In the genomic region with DNA sequence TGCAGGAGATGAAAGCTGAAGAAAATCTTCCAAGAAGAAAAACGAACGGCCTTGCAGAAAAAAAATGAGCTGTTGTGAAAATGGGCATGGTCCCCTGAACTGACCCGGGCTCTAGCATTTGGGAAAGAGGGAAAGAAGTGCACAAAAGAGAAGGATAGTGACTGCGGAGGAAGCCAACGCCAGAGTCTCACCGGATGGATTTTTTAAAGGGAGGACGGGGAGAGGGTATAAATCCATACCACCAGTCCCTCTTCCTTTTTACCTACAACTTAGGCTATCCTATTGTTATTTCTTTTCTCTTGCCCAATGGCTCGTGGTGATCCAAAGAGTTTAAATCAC, we compare ENCODE assay signal across 8 cellular contexts. TPM values are rescaled to one million over a fixed set of nuclear protein-coding genes. Genes with fewer than 3 reads are reported as not detected.
A peak's percentile ranks its signal among the peaks of the same experiment; 100 is the strongest.
DNase-seq lines count a peak whose midpoint lies in the region; ATAC-seq and TF ChIP-seq lines count a peak whose summit lies in the region.

No MANE protein-coding gene starts in this region.

- peak overlapping the region; percentile 34; the same call in 1 of the 2 replicates for H4K91ac ChIP-seq in IMR-90 (ENCODE audit: insufficient read depth, low read depth, low read length)

- H3K9me1 ChIP-seq in IMR-90 (ENCODE audit: insufficient read depth, low read length): no peaks in the 10 kb centered on the region

- peak; percentile 4 for DNase-seq in AG08395 (ENCODE audit: low spot score)
- DNase-seq in IMR-90: no peak
- DNase-seq in chondrocyte (ENCODE audit: low spot score): no peak
- peak; percentile 9 for DNase-seq in myocyte (ENCODE audit: low read depth)
- DNase-seq in SW 1271 (lab: John Stamatoyannopoulos, UW): no peak

- in situ Hi-C loops in IMR-90 (cut with MboI; ENCODE audit: low sequenced_read_pairs): no loop called here

- no peak overlapping the region for H2BK15ac ChIP-seq in IMR-90 (ENCODE audit: low read depth, low read length)

- H3K4me1 Mint-ChIP-seq in chondrocyte (ENCODE audit: low read depth): peaks cover 25% of the 10 kb centered on the region

- peaks cover 3% of the 10 kb centered on the region; the same call in 1 of the 2 replicates for H3K36me3 ChIP-seq in IMR-90 (ENCODE audit: control insufficient read depth, insufficient read depth, low read length)

- dilution Hi-C loops in IMR-90 (cut with HindIII; ENCODE audit: low sequenced_read_pairs, unreplicated experiment): no loop called here

- no TSS peak for BruUV-seq in IMR-90 (replicated peaks; lab: Mats Ljungman, UMichigan)

- H3K56ac ChIP-seq in IMR-90 (ENCODE audit: extremely low read depth, insufficient read depth, low read length): peak overlapping the region; percentile 63

- H2AFZ ChIP-seq in IMR-90 (replicated peaks; ENCODE audit: low read length, poor library complexity): peak overlapping the region; percentile 97

- peak overlapping the region; percentile 84 for H3K4me3 Mint-ChIP-seq in chondrocyte (ENCODE audit: unreplicated experiment)

- peak overlapping the region; percentile 67 for H3K4ac ChIP-seq in IMR-90 (ENCODE audit: low read depth, low read length)

- H3K9ac ChIP-seq in IMR-90 (ENCODE audit: low read depth, low read length): peak overlapping the region; percentile 61

- no peak overlapping the region for H3K18ac ChIP-seq in IMR-90 (ENCODE audit: low read depth, low read length)

- H4K8ac ChIP-seq in IMR-90 (ENCODE audit: low read depth in 2 of 2, low read length in 2 of 2): peak overlapping the region; percentile 69 to 92; a peak in 3 of 4 replicates

- TF ChIP-seq CTCF in IMR-90 (conservative IDR thresholded peaks at IDR 0.05; ENCODE audit: low read depth, low read length): no peak
- TF ChIP-seq CTCF in chondrocyte (IDR thresholded peaks at IDR 0.05): no peak

- peak overlapping the region; percentile 38 for H2AK9ac ChIP-seq in IMR-90 (replicated peaks; ENCODE audit: low read depth, low read length, poor library complexity)

- H3K36me3 Mint-ChIP-seq in chondrocyte (ENCODE audit: low read depth): peaks cover 3% of the 10 kb centered on the region

- peak overlapping the region; percentile 51 for H3K27ac ChIP-seq in IMR-90 (ENCODE audit: insufficient read depth, low read length)

- ATAC-seq in IMR-90 (ENCODE audit: low read depth) (no peak; the same call in 1 of the 2 replicates), HG03457 (IDR thresholded peaks at IDR 0.05; ENCODE audit: unreplicated experiment) (no peak), GM19397 (IDR thresholded peaks at IDR 0.05; ENCODE audit: unreplicated experiment) (no peak), GM18870 (IDR thresholded peaks at IDR 0.05; ENCODE audit: unreplicated experiment) (no peak)

- no peaks in the 10 kb centered on the region for H3K9me3 Mint-ChIP-seq in chondrocyte (ENCODE audit: low read depth)

- H4K20me1 ChIP-seq in IMR-90 (ENCODE audit: insufficient read depth, low read length): no peaks in the 10 kb centered on the region

- H3K27ac Mint-ChIP-seq in chondrocyte (ENCODE audit: unreplicated experiment): peak overlapping the region; percentile 86

- CTCF ChIA-PET in IMR-90 (lab: Yijun Ruan, JAX): interaction anchor here (0.6 kb wide), 1 partner anchor 1635 kb away, joined by 3 read pairs; no protein-coding TSS in a partner anchor

- no CpG with 5 or more reads among the region's 8 CpGs for WGBS in IMR-90 (ENCODE audit: extremely low coverage in 2 of 2, insufficient read length in 1 of 2), 2 experiments

- H3K9me3 ChIP-seq in IMR-90 (ENCODE audit: control insufficient read depth, insufficient read depth, low read length): no peaks in the 10 kb centered on the region

- peak overlapping the region; percentile 28 for H2BK5ac ChIP-seq in IMR-90 (ENCODE audit: low read depth, low read length, poor library complexity, severe bottlenecking)

- H4K5ac ChIP-seq in IMR-90 (ENCODE audit: low read depth, low read length): peak overlapping the region; percentile 53; the same call in 1 of the 2 replicates

- peak overlapping the region; percentile 21; the same call in 1 of the 2 replicates for H2BK120ac ChIP-seq in IMR-90 (ENCODE audit: low read depth, low read length)

- POLR2A ChIA-PET in IMR-90 (lab: Charles Lee; ENCODE audit: unreplicated experiment): interaction anchor here (1.0 kb wide), 1 partner anchor 16 kb away, joined by 3 read pairs; no protein-coding TSS in a partner anchor

- peaks cover 8 to 29% of the 10 kb centered on the region in 2 experiments for H3K79me1 ChIP-seq in IMR-90 (ENCODE audit: low read depth in 1 of 2, low read length in 2 of 2)

- no peak for TF ChIP-seq POLR2A in IMR-90 (IDR thresholded peaks at IDR 0.05; ENCODE audit: low read depth, low read length)

- H2BK20ac ChIP-seq in IMR-90 (ENCODE audit: low read depth, low read length): no peak overlapping the region

- H3K4me1 ChIP-seq in IMR-90 (ENCODE audit: control insufficient read depth, insufficient read depth, low read length): peaks cover 2% of the 10 kb centered on the region; the same call in 1 of the 2 replicates

- H3K4me3 ChIP-seq in IMR-90 (ENCODE audit: insufficient read depth, low read depth, low read length): peak overlapping the region; percentile 95

- no peaks in the 10 kb centered on the region for H3K27me3 Mint-ChIP-seq in chondrocyte (ENCODE audit: low read depth)

- intact Hi-C loops in IMR-90 (cut with micrococcal nuclease): no loop called here

- no peaks in the 10 kb centered on the region for H3K27me3 ChIP-seq in IMR-90 (ENCODE audit: control insufficient read depth, insufficient read depth, low read length)

- peak overlapping the region; percentile 80 for H3K4me2 ChIP-seq in IMR-90 (ENCODE audit: low read depth, low read length)

- H2AK5ac ChIP-seq in IMR-90 (ENCODE audit: low read depth, low read length): 0 out of 2 replicates have a peak overlapping the region, but pooled peaks have one; percentile 1

- TF ChIP-seq RAD21 in IMR-90 (IDR thresholded peaks at IDR 0.05; ENCODE audit: low read length): no peak

- H3K14ac ChIP-seq in IMR-90 (replicated peaks; ENCODE audit: low read depth, low read length): peak overlapping the region; percentile 75

- peak overlapping the region; percentile 74 for H3K23ac ChIP-seq in IMR-90 (ENCODE audit: low read depth, low read length)

TF ChIP-seq in IMR-90, 13 proteins besides CTCF, POLR2A, EP300 and RAD21:
- no peak for TF ChIP-seq SMC3 (IDR thresholded peaks at IDR 0.05; ENCODE audit: low read depth, low read length)
- TF ChIP-seq, protein P1, sequence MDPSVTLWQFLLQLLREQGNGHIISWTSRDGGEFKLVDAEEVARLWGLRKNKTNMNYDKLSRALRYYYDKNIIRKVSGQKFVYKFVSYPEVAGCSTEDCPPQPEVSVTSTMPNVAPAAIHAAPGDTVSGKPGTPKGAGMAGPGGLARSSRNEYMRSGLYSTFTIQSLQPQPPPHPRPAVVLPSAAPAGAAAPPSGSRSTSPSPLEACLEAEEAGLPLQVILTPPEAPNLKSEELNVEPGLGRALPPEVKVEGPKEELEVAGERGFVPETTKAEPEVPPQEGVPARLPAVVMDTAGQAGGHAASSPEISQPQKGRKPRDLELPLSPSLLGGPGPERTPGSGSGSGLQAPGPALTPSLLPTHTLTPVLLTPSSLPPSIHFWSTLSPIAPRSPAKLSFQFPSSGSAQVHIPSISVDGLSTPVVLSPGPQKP (IDR thresholded peaks at IDR 0.05; ENCODE audit: borderline replicate concordance, low read depth, low read length): no peak
- TF ChIP-seq RCOR1 (IDR thresholded peaks at IDR 0.05; ENCODE audit: insufficient replicate concordance, low read length): no peak
- no peak for TF ChIP-seq FOS (IDR thresholded peaks at IDR 0.05; ENCODE audit: low read depth, low read length)
- TF ChIP-seq CEBPB (IDR thresholded peaks at IDR 0.05; ENCODE audit: low read depth, low read length): 0 out of 2 replicates have a peak, but pooled peaks have one; percentile 34

RNA-seq across cellular contexts. Expression of gene WDR35, which starts 0.6 kb away (rescaled TPM):
- total RNA-seq in IMR-90 (2012; rRNA removed) (8.1 and 12.2 TPM in 2 replicates), chondrocyte (4.6 to 9.6 TPM (median 4.9 TPM) in 3 replicates), myocyte (10.6 and 12.4 TPM in 2 replicates)
- polyA plus RNA-seq in IMR-90 (2012; rRNA removed): 2.7 and 3.4 TPM in 2 replicates
- polyA plus RNA-seq in IMR-90 (2012; cell fraction: cytosol; rRNA removed): 0.33 and 0.62 TPM in 2 replicates
- polyA plus RNA-seq in IMR-90 (2012; cell fraction: nucleus; rRNA removed; ENCODE audit: low replicate concordance): 0.97 and 9.1 TPM in 2 replicates
- 3.6 TPM for polyA plus RNA-seq in myocyte (2012)

RNA-seq across cellular contexts. Expression of gene MATN3, which starts 23.2 kb away (rescaled TPM):
- 0.90 and 1.1 TPM in 2 replicates for total RNA-seq in IMR-90 (2012; rRNA removed)
- polyA plus RNA-seq in IMR-90 (2012; rRNA removed): 2.2 and 3.0 TPM in 2 replicates
- polyA plus RNA-seq in IMR-90 (2012; cell fraction: cytosol; rRNA removed): 2.3 and 2.8 TPM in 2 replicates
- 1.1 and 1.9 TPM in 2 replicates for polyA plus RNA-seq in IMR-90 (2012; cell fraction: nucleus; rRNA removed; ENCODE audit: low replicate concordance)
- 17.0 to 17.7 TPM (median 17.0 TPM) in 3 replicates for total RNA-seq in chondrocyte
- 1.1 and 1.2 TPM in 2 replicates for total RNA-seq in myocyte
- polyA plus RNA-seq in myocyte (2012): 7.6 TPM

Comparison
In these comparisons a context has a peak if more than half of its experiments do, and no peak if none do; other contexts are left out.
1. DNase-seq: peak in AG08395 (single experiment) and myocyte (single experiment); none in IMR-90 (single experiment), chondrocyte (single experiment) and SW 1271 (0 of 2).